ENCODE assay signal across 10 cellular contexts in genomic region chr7:665751-666453, GRCh38.
DNase-seq lines count a peak whose midpoint lies in the region; ATAC-seq and TF ChIP-seq lines count a peak whose summit lies in the region.
"Had no signal": no experiment of that assay in that cellular context is flagged by ENCODE, and none has a peak within 500 bp of the region (broad histone marks: within the 10 kb centered on the region; RNA-seq: fewer than 3 reads in every experiment).

No MANE protein-coding gene starts in this region.

- ATAC-seq in GM18861 (IDR thresholded peaks at IDR 0.05; ENCODE audit: unreplicated experiment) (no peak), HG02870 (IDR thresholded peaks at IDR 0.05; ENCODE audit: unreplicated experiment) (no peak)

- peak; percentile 24 to 57 for TF ChIP-seq CTCF in right atrium auricular region (IDR thresholded peaks at IDR 0.05)

- H3K4me3 ChIP-seq in right atrium auricular region, result peak overlapping the region in 1 of 2 donors; percentile 9
- H3K4me3 ChIP-seq: SJSA1 had no signal

- no peaks in the 10 kb centered on the region for H3K36me3 ChIP-seq in right atrium auricular region
- H3K36me3 ChIP-seq: SJSA1 had no signal

- DNase-seq in AG20443 (ENCODE audit: low spot score), result peak; percentile 47
- peak; percentile 52 for DNase-seq in astrocyte of the hippocampus (ENCODE audit: low read depth, low spot score)
- DNase-seq in right atrium auricular region (ENCODE audit: low spot score), result peak; percentile 66
- DNase-seq in occipital lobe (lab: John Stamatoyannopoulos, UW), result peak; percentile 45
- DNase-seq in NCI-H1694 treated with DMSO at 0.1 percent for 48 hours (lab: John Stamatoyannopoulos, UW), result no peak
- DNase-seq in activated CD8-positive, alpha-beta memory T cell treated with anti-CD3 and anti-CD28 coated beads, Interleukin-2, amount 50 U/mL, for 48 hours, result no peak
- DNase-seq: islet precursor cell had no signal

- no peaks in the 10 kb centered on the region for H3K9me3 ChIP-seq in right atrium auricular region
- H3K9me3 ChIP-seq: SJSA1 had no signal

- H3K27ac ChIP-seq in right atrium auricular region, result peak overlapping the region; percentile 78 to 81
- H3K27ac ChIP-seq: SJSA1 had no signal

- peaks cover 0 to 44% of the 10 kb centered on the region in 2 donors for H3K4me1 ChIP-seq in right atrium auricular region
- H3K4me1 ChIP-seq: SJSA1 had no signal

- no peaks in the 10 kb centered on the region for H3K27me3 ChIP-seq in right atrium auricular region
- H3K27me3 ChIP-seq: SJSA1 had no signal

Comparison
In these comparisons a context has a peak if more than half of its experiments do, and no peak if none do; other contexts are left out.
1. DNase-seq: peak in AG20443 (single experiment), astrocyte of the hippocampus (single experiment), right atrium auricular region (single experiment) and occipital lobe (single experiment); none in NCI-H1694 treated with DMSO at 0.1 percent for 48 hours (single experiment) and activated CD8-positive, alpha-beta memory T cell treated with anti-CD3 and anti-CD28 coated beads, Interleukin-2, amount 50 U/mL, for 48 hours (single experiment).